In genomic region chr4:153556441-153556815, GRCh38 we compare ENCODE assay signal across 20 cellular contexts.
DNase-seq lines count a peak whose midpoint lies in the region; ATAC-seq and FAIRE-seq lines count a peak whose summit lies in the region.
"Had no signal": no experiment of that assay in that cellular context is flagged by ENCODE, and none has a peak within 500 bp of the region (broad histone marks: within the 10 kb centered on the region; RNA-seq: fewer than 3 reads in every experiment).

No MANE protein-coding gene starts in this region.

- H3K36me3 Mint-ChIP-seq in stimulated activated naive CD8-positive, alpha-beta T cell treated with anti-CD3 and anti-CD28 coated beads, Interleukin-15, Interleukin-2, amounts not matched to agents 100 ng/mL and 50 ng/mL, for 24 hours (ENCODE audit: low read depth): peaks cover 63% of the 10 kb centered on the region
- H3K36me3 Mint-ChIP-seq in activated naive CD8-positive, alpha-beta T cell: peaks cover 31% of the 10 kb centered on the region
- H3K36me3 Mint-ChIP-seq in naive thymus-derived CD8-positive, alpha-beta T cell: peaks cover 18 to 79% (median 24%) of the 10 kb centered on the region in 3 donors

- no peak overlapping the region for H3K4me3 Mint-ChIP-seq in stimulated activated naive CD8-positive, alpha-beta T cell treated with anti-CD3 and anti-CD28 coated beads, Interleukin-15, Interleukin-2, amounts not matched to agents 100 ng/mL and 50 ng/mL, for 24 hours
- no peak overlapping the region for H3K4me3 Mint-ChIP-seq in activated naive CD8-positive, alpha-beta T cell
- H3K4me3 Mint-ChIP-seq in naive thymus-derived CD8-positive, alpha-beta T cell: no peak overlapping the region
- H3K4me3 Mint-ChIP-seq: H9; T-helper 1 cell treated with Interleukin-12 subunit alpha and Interleukin-12 subunit beta and Interleukin-4 antibody, amounts not matched to agents 30 μg/mL and 1 μg/mL, for 36 hours; WTC11 had no signal

- peaks cover 9% of the 10 kb centered on the region for H3K9me3 Mint-ChIP-seq in stimulated activated naive CD8-positive, alpha-beta T cell treated with anti-CD3 and anti-CD28 coated beads, Interleukin-15, Interleukin-2, amounts not matched to agents 100 ng/mL and 50 ng/mL, for 24 hours
- H3K9me3 Mint-ChIP-seq in activated naive CD8-positive, alpha-beta T cell (ENCODE audit: low read depth): peaks cover 8% of the 10 kb centered on the region
- H3K9me3 Mint-ChIP-seq in naive thymus-derived CD8-positive, alpha-beta T cell: peaks cover 0 to 12% (median 5%) of the 10 kb centered on the region in 9 donors

- no peaks in the 10 kb centered on the region for H3K4me1 ChIP-seq in small intestine (ENCODE audit: control insufficient read depth in 2 of 2, insufficient read depth in 1 of 2, low read depth in 1 of 2, low read length in 1 of 2)

- POLR2A ChIA-PET in naive thymus-derived CD8-positive, alpha-beta T cell (lab: Charles Lee): interaction anchor here (0.6 to 1.1 kb wide), 3 partner anchors 17 to 90 kb away, joined by 3 read pairs; partner anchors contain the start of gene TMEM131L

- no peak for DNase-seq in stimulated activated naive CD8-positive, alpha-beta T cell treated with anti-CD3 and anti-CD28 coated beads, Interleukin-15, Interleukin-2, amounts not matched to agents 100 U/mL and 50 U/mL, for 24 hours
- DNase-seq in naive thymus-derived CD8-positive, alpha-beta T cell: no peak
- DNase-seq in frontal cortex (ENCODE audit: low spot score in 2 of 2) (no peak), NCI-H510A (lab: John Stamatoyannopoulos, UW) (no peak), small intestine (no peak)
- DNase-seq: activated effector memory CD4-positive, alpha-beta T cell treated with Interleukin-2 at 50 U/mL for 16 hours; GDM1; H9; islet precursor cell; NCI-H524 treated with DMSO at 0.1 percent for 48 hours; occipital lobe; SHP77 treated with DMSO at 0.1 percent for 48 hours; stimulated activated CD4-positive, alpha-beta T cell treated with anti-CD3 and anti-CD28 coated beads, Interleukin-2, amount 100 ng/mL, for 48 hours had no signal

- ATAC-seq in stimulated activated naive CD8-positive, alpha-beta T cell treated with anti-CD3 and anti-CD28 coated beads, Interleukin-15, Interleukin-2, amounts not matched to agents 100 U/mL and 50 U/mL, for 24 hours: no peak
- no peak for ATAC-seq in naive thymus-derived CD8-positive, alpha-beta T cell
- no peak for ATAC-seq in GM19035 (IDR thresholded peaks at IDR 0.05; ENCODE audit: unreplicated experiment)
- ATAC-seq: GM12878, WTC11 had no signal

- 43 to 52% (median 50%) methylated on average over 3 of the region's 3 CpGs for WGBS in small intestine, 3 donors

- no peak overlapping the region for H3K27ac ChIP-seq in small intestine (ENCODE audit: low read depth in 1 of 2, low read length in 1 of 2)

- H3K36me3 ChIP-seq in small intestine (ENCODE audit: control insufficient read depth in 2 of 2, insufficient read depth in 2 of 2, low read length in 2 of 2): no peaks in the 10 kb centered on the region

- H3K27me3 ChIP-seq in small intestine (ENCODE audit: control insufficient read depth in 2 of 2, insufficient read depth in 2 of 2, low read length in 2 of 2): no peaks in the 10 kb centered on the region

- H3K27ac Mint-ChIP-seq in stimulated activated naive CD8-positive, alpha-beta T cell treated with anti-CD3 and anti-CD28 coated beads, Interleukin-15, Interleukin-2, amounts not matched to agents 100 ng/mL and 50 ng/mL, for 24 hours: peak overlapping the region; percentile 70
- peak overlapping the region; percentile 85 for H3K27ac Mint-ChIP-seq in activated naive CD8-positive, alpha-beta T cell
- H3K27ac Mint-ChIP-seq in naive thymus-derived CD8-positive, alpha-beta T cell: peak overlapping the region in 6 of 10 donors; percentile 13 to 86 (median 51)
- H3K27ac Mint-ChIP-seq: T-helper 1 cell treated with Interleukin-12 subunit alpha and Interleukin-12 subunit beta and Interleukin-4 antibody, amounts not matched to agents 30 μg/mL and 1 μg/mL, for 36 hours; WTC11 had no signal

- H3K4me3 ChIP-seq in small intestine (ENCODE audit: low read depth in 1 of 2, low read length in 2 of 2): no peak overlapping the region
- H3K4me3 ChIP-seq: GM12878 had no signal

- FAIRE-seq in frontal cortex (lab: Jason Lieb, UNC): no peak
- FAIRE-seq in small intestine (lab: Jason Lieb, UNC): no peak
- FAIRE-seq: D721Med, GM12878 had no signal

- H3K27me3 Mint-ChIP-seq in stimulated activated naive CD8-positive, alpha-beta T cell treated with anti-CD3 and anti-CD28 coated beads, Interleukin-15, Interleukin-2, amounts not matched to agents 100 ng/mL and 50 ng/mL, for 24 hours: no peaks in the 10 kb centered on the region
- no peaks in the 10 kb centered on the region for H3K27me3 Mint-ChIP-seq in activated naive CD8-positive, alpha-beta T cell
- H3K27me3 Mint-ChIP-seq in naive thymus-derived CD8-positive, alpha-beta T cell: no peaks in the 10 kb centered on the region

- no peaks in the 10 kb centered on the region for H3K9me3 ChIP-seq in small intestine (ENCODE audit: control insufficient read depth, low read depth)

- H3K4me1 Mint-ChIP-seq in stimulated activated naive CD8-positive, alpha-beta T cell treated with anti-CD3 and anti-CD28 coated beads, Interleukin-15, Interleukin-2, amounts not matched to agents 100 ng/mL and 50 ng/mL, for 24 hours (ENCODE audit: low read depth): peaks cover 43% of the 10 kb centered on the region
- peaks cover 45% of the 10 kb centered on the region for H3K4me1 Mint-ChIP-seq in activated naive CD8-positive, alpha-beta T cell (ENCODE audit: low read depth)
- peaks cover 23 to 44% (median 40%) of the 10 kb centered on the region in 4 donors for H3K4me1 Mint-ChIP-seq in naive thymus-derived CD8-positive, alpha-beta T cell
